ENCODE assay signal across 5 cellular contexts in genomic region chrX:15305899-15306298, GRCh38. TPM values are rescaled to one million over a fixed set of nuclear protein-coding genes. Genes with fewer than 3 reads are reported as not detected.
"Had no signal": no experiment of that assay in that cellular context is flagged by ENCODE, and none has a peak within 500 bp of the region (broad histone marks: within the 10 kb centered on the region; RNA-seq: fewer than 3 reads in every experiment).

No MANE protein-coding gene starts in this region.

RNA-seq across cellular contexts. Expression of gene ASB11, which starts 9.5 kb away (rescaled TPM):
- total RNA-seq: GM23248, H4, H7, HT-29, IMR-90 had no signal
